ENCODE assay signal across 1 cellular context in the genomic region with DNA sequence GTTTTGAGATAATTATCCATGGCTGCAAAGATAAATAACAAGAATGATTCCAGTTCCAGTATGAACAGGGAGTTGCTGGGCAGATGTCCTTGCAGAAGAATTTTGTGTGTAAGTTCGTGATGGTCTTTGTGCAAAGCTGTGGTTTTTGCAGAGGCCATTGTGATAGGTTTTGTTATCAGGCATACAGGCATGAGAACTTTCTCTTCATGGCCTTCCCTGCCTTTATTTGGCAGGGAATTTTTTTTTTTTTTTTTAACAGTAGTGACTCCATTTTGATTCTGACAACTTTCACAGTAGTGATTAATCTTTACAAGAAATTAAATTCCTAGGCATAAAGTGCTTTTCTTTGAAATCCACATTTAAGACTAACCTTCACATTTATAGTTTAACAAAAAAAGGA.
A peak's percentile ranks its signal among the peaks of the same experiment; 100 is the strongest.
TF ChIP-seq lines count a peak whose summit lies in the region.

No MANE protein-coding gene starts in this region.

TF ChIP-seq in K562, 482 proteins besides CTCF, POLR2A, EP300 and RAD21 (continued from another document):
- TF ChIP-seq PYGO2 (tag; IDR thresholded peaks at IDR 0.05) (peak; percentile 71; the same call in 1 of the 2 replicates), DDX20 (tag; IDR thresholded peaks at IDR 0.05; ENCODE audit: low read depth) (peak; percentile 80; the same call in 1 of the 2 replicates), TFAM (CRISPR knock-in tag; conservative IDR thresholded peaks at IDR 0.05) (no peak), PTTG1 (tag; IDR thresholded peaks at IDR 0.05; ENCODE audit: low read depth) (peak; percentile 88), ZKSCAN1 (IDR thresholded peaks at IDR 0.05; ENCODE audit: low read depth, low read length) (no peak), ZBTB17 (CRISPR knock-in tag; IDR thresholded peaks at IDR 0.05) (0 out of 2 replicates have a peak, but pooled peaks have one; percentile 70), PTBP1 (IDR thresholded peaks at IDR 0.05; ENCODE audit: low read depth, low read length) (no peak)
- TF ChIP-seq, protein P1, sequence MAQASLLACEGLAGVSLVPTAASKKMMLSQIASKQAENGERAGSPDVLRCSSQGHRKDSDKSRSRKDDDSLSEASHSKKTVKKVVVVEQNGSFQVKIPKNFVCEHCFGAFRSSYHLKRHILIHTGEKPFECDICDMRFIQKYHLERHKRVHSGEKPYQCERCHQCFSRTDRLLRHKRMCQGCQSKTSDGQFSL (CRISPR knock-in tag; IDR thresholded peaks at IDR 0.05): no peak
- TF ChIP-seq, protein P1 (tag; IDR thresholded peaks at IDR 0.05): peak in 1 of 2 experiments; percentile 83; a peak in 1 of 4 replicates
- TF ChIP-seq, protein P2, sequence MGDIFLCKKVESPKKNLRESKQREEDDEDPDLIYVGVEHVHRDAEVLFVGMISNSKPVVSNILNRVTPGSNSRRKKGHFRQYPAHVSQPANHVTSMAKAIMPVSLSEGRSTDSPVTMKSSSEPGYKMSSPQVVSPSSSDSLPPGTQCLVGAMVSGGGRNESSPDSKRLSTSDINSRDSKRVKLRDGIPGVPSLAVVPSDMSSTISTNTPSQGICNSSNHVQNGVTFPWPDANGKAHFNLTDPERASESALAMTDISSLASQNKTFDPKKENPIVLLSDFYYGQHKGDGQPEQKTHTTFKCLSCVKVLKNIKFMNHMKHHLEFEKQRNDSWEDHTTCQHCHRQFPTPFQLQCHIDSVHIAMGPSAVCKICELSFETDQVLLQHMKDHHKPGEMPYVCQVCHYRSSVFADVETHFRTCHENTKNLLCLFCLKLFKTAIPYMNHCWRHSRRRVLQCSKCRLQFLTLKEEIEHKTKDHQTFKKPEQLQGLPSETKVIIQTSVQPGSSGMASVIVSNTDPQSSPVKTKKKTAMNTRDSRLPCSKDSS (IDR thresholded peaks at IDR 0.05; ENCODE audit: low read depth, partially characterized antibody): no peak
